In genomic region chr4:88843067-88843723, GRCh38 we compare ENCODE assay signal across 16 cellular contexts.
DNase-seq lines count a peak whose midpoint lies in the region; ATAC-seq and TF ChIP-seq lines count a peak whose summit lies in the region.
"Had no signal": no experiment of that assay in that cellular context is flagged by ENCODE, and none has a peak within 500 bp of the region (broad histone marks: within the 10 kb centered on the region; RNA-seq: fewer than 3 reads in every experiment).

No MANE protein-coding gene starts in this region.

- H3K4me3 Mint-ChIP-seq in brain: peak overlapping the region in 1 of 5 experiments; percentile 35
- H3K4me3 Mint-ChIP-seq in CD8-positive, alpha-beta memory T cell: no peak overlapping the region
- no peak overlapping the region for H3K4me3 Mint-ChIP-seq in HFFc6
- H3K4me3 Mint-ChIP-seq: activated naive CD4-positive, alpha-beta T cell treated with anti-CD3 and anti-CD28 coated beads for 36 hours; central memory CD8-positive, alpha-beta T cell; stimulated activated naive CD8-positive, alpha-beta T cell treated with anti-CD3 and anti-CD28 coated beads, Interleukin-15, Interleukin-2, amounts not matched to agents 100 ng/mL and 50 ng/mL, for 24 hours had no signal

- CTCF ChIA-PET in CD8-positive, alpha-beta memory T cell (lab: Charles Lee): no interaction called here

- DNase-seq in COLO829 (ENCODE audit: low spot score): peak; percentile 19
- peak; percentile 4 for DNase-seq in NCI-H1105 (lab: John Stamatoyannopoulos, UW)
- no peak for DNase-seq in lung (ENCODE audit: low spot score)
- DNase-seq in CD8-positive, alpha-beta memory T cell: no peak
- DNase-seq in HFFc6: no peak
- DNase-seq: activated naive CD4-positive, alpha-beta T cell treated with anti-CD3 and anti-CD28 coated beads for 36 hours; EL; esophagus squamous epithelium; stimulated activated CD4-positive, alpha-beta T cell treated with anti-CD3 and anti-CD28 coated beads, Interleukin-4, amount 100 ng/mL, for 4 hours; WERI-Rb-1 had no signal

- H3K27ac Mint-ChIP-seq in brain (peak overlapping the region in 4 of 5 experiments; percentile 26 to 93 (median 74)), HFFc6 (no peak overlapping the region)
- no peak overlapping the region for H3K27ac Mint-ChIP-seq in CD8-positive, alpha-beta memory T cell
- H3K27ac Mint-ChIP-seq: activated naive CD4-positive, alpha-beta T cell treated with anti-CD3 and anti-CD28 coated beads for 36 hours; stimulated activated naive CD8-positive, alpha-beta T cell treated with anti-CD3 and anti-CD28 coated beads, Interleukin-15, Interleukin-2, amounts not matched to agents 100 ng/mL and 50 ng/mL, for 24 hours had no signal

- no peak for TF ChIP-seq CTCF in brain (conservative IDR thresholded peaks at IDR 0.05)
- TF ChIP-seq CTCF in lung (IDR thresholded peaks at IDR 0.05; ENCODE audit: control extremely low read depth, extremely low read depth): no peak
- TF ChIP-seq CTCF in HFFc6 (IDR thresholded peaks at IDR 0.05): no peak

- no peaks in the 10 kb centered on the region for H3K9me3 Mint-ChIP-seq in brain
- H3K9me3 Mint-ChIP-seq in CD8-positive, alpha-beta memory T cell: no peaks in the 10 kb centered on the region
- no peaks in the 10 kb centered on the region for H3K9me3 Mint-ChIP-seq in HFFc6
- H3K9me3 Mint-ChIP-seq: activated naive CD4-positive, alpha-beta T cell treated with anti-CD3 and anti-CD28 coated beads for 36 hours; central memory CD8-positive, alpha-beta T cell; stimulated activated naive CD8-positive, alpha-beta T cell treated with anti-CD3 and anti-CD28 coated beads, Interleukin-15, Interleukin-2, amounts not matched to agents 100 ng/mL and 50 ng/mL, for 24 hours had no signal

- POLR2A ChIA-PET in CD8-positive, alpha-beta memory T cell (lab: Charles Lee): no interaction called here

- peaks cover 3% of the 10 kb centered on the region for H3K36me3 Mint-ChIP-seq in brain
- no peaks in the 10 kb centered on the region for H3K36me3 Mint-ChIP-seq in CD8-positive, alpha-beta memory T cell
- no peaks in the 10 kb centered on the region for H3K36me3 Mint-ChIP-seq in HFFc6 (ENCODE audit: low read depth)

- peaks cover 0 to 7% of the 10 kb centered on the region in 2 donors for H3K4me1 ChIP-seq in lung (ENCODE audit: control insufficient read depth in 2 of 2, insufficient read depth in 2 of 2, low read length in 2 of 2)
- no peaks in the 10 kb centered on the region for H3K4me1 ChIP-seq in CD8-positive, alpha-beta memory T cell (ENCODE audit: insufficient read depth, low read length)
- H3K4me1 ChIP-seq: esophagus squamous epithelium had no signal

- no peak overlapping the region for H3K4me3 ChIP-seq in lung
- no peak overlapping the region for H3K4me3 ChIP-seq in CD8-positive, alpha-beta memory T cell (ENCODE audit: low read length)
- H3K4me3 ChIP-seq: esophagus squamous epithelium, SK-N-MC had no signal

- WGBS in lung, 2 donors: 51 to 58% methylated on average over 8 of the region's 8 CpGs

- no peaks in the 10 kb centered on the region for H3K27me3 ChIP-seq in lung (ENCODE audit: control insufficient read depth, insufficient read depth)
- H3K27me3 ChIP-seq in CD8-positive, alpha-beta memory T cell (ENCODE audit: insufficient read depth, low read length, poor library complexity, severe bottlenecking): no peaks in the 10 kb centered on the region
- H3K27me3 ChIP-seq: esophagus squamous epithelium had no signal

- H3K4me1 Mint-ChIP-seq in brain (peaks cover 19% of the 10 kb centered on the region), HFFc6 (ENCODE audit: low read depth) (peaks cover 29% of the 10 kb centered on the region)
- no peaks in the 10 kb centered on the region for H3K4me1 Mint-ChIP-seq in CD8-positive, alpha-beta memory T cell
- H3K4me1 Mint-ChIP-seq: central memory CD8-positive, alpha-beta T cell had no signal

- peaks cover 0 to 1% of the 10 kb centered on the region in 2 donors for H3K36me3 ChIP-seq in lung (ENCODE audit: control insufficient read depth in 2 of 2, insufficient read depth in 2 of 2, low read length in 2 of 2)
- no peaks in the 10 kb centered on the region for H3K36me3 ChIP-seq in CD8-positive, alpha-beta memory T cell (ENCODE audit: insufficient read depth, low read length)
- H3K36me3 ChIP-seq: esophagus squamous epithelium, WERI-Rb-1 had no signal

- ATAC-seq in lung (ENCODE audit: insufficient read depth, low FRiP score) (peak; percentile 81), HG02759 (IDR thresholded peaks at IDR 0.05; ENCODE audit: unreplicated experiment) (no peak), HG03432 (IDR thresholded peaks at IDR 0.05; ENCODE audit: unreplicated experiment) (no peak)

- H3K27ac ChIP-seq in lung (ENCODE audit: low read depth in 1 of 2, low read length in 1 of 2): no peak overlapping the region
- no peak overlapping the region for H3K27ac ChIP-seq in CD8-positive, alpha-beta memory T cell (ENCODE audit: low read depth, low read length)
- H3K27ac ChIP-seq: esophagus squamous epithelium, SK-N-MC, WERI-Rb-1 had no signal

- H3K9me3 ChIP-seq in lung (ENCODE audit: control insufficient read depth in 2 of 2, insufficient read depth in 1 of 2, low read length in 1 of 2): no peaks in the 10 kb centered on the region
- H3K9me3 ChIP-seq in CD8-positive, alpha-beta memory T cell (ENCODE audit: low read length): no peaks in the 10 kb centered on the region
- H3K9me3 ChIP-seq: esophagus squamous epithelium had no signal

- H3K27me3 Mint-ChIP-seq in brain: peaks cover 5% of the 10 kb centered on the region
- H3K27me3 Mint-ChIP-seq in CD8-positive, alpha-beta memory T cell: peaks cover 3 to 4% of the 10 kb centered on the region in 2 donors
- H3K27me3 Mint-ChIP-seq in HFFc6 (ENCODE audit: insufficient read depth): no peaks in the 10 kb centered on the region; the same call in 1 of the 2 replicates
- H3K27me3 Mint-ChIP-seq: stimulated activated naive CD8-positive, alpha-beta T cell treated with anti-CD3 and anti-CD28 coated beads, Interleukin-15, Interleukin-2, amounts not matched to agents 100 ng/mL and 50 ng/mL, for 24 hours had no signal

Comparison
In these comparisons a context has a peak if more than half of its experiments do, and no peak if none do; other contexts are left out.
1. DNase-seq: peak in COLO829 (single experiment) and NCI-H1105 (single experiment); none in lung (single experiment), CD8-positive, alpha-beta memory T cell (0 of 5) and HFFc6 (single experiment).
2. H3K27ac Mint-ChIP-seq: peak in brain (4 of 5); none in CD8-positive, alpha-beta memory T cell (0 of 8) and HFFc6 (single experiment).